33 cellular contexts compared by ENCODE assay signal in the genomic region with DNA sequence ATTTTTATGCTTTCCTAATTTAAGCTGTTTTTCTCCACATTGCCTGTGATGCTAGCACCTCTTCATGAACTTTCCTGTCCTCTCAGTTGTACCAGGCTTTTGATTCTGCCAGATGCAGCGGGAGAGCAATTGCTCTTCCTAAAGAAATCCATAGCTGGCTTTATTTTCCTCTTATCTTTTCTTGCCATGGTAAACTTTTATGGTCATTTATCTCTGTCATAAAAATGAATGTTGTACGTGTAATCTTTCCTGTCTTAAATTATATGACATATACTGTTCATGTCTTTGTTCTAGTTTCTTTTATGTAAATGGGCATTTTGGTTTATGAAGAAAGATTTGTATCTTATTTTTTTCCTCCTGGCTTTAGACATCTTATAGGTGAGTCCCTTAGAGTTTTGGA.
"Had no signal": no experiment of that assay in that cellular context is flagged by ENCODE, and none has a peak within 500 bp of the region (broad histone marks: within the 10 kb centered on the region; RNA-seq: fewer than 3 reads in every experiment).

No MANE protein-coding gene starts in this region.

- H3K4me2 ChIP-seq: KMS-11 had no signal

- H3K9me3 ChIP-seq: MG63 had no signal

- H3K27me3 ChIP-seq: MG63 had no signal

- H3K27ac ChIP-seq: KMS-11 had no signal

- DNase-seq: Karpas-422, Kasumi-1, KG1, MG63, MM.1S, MV-4-11, NCI-H1048, NCI-H1092, NCI-H1092 treated with DMSO at 0.1 percent for 48 hours, NCI-H1105, NCI-H1105 treated with DMSO at 0.1 percent for 48 hours, NCI-H1417, NCI-H1417 treated with DMSO at 0.1 percent for 48 hours, NCI-H1436, NCI-H1436 treated with DMSO at 0.1 percent for 48 hours, NCI-H146, NCI-H1694, NCI-H1694 treated with DMSO at 0.1 percent for 48 hours, NCI-H187, NCI-H187 treated with DMSO at 0.1 percent for 48 hours, NCI-H1930, NCI-H2029, NCI-H2029 treated with DMSO at 0.1 percent for 48 hours, NCI-H2081, NCI-H2081 treated with DMSO at 0.1 percent for 48 hours, NCI-H2107, NCI-H2171, NCI-H2171 treated with DMSO at 0.1 percent for 48 hours, NCI-H2227 treated with DMSO at 0.1 percent for 48 hours, NCI-H226, NCI-H446, NCI-H446 treated with DMSO at 0.1 percent for 48 hours had no signal

- H3K36me3 ChIP-seq: MG63 had no signal

- H3K4me3 ChIP-seq: MG63 had no signal
